1 cellular context compared by ENCODE assay signal in the genomic region with DNA sequence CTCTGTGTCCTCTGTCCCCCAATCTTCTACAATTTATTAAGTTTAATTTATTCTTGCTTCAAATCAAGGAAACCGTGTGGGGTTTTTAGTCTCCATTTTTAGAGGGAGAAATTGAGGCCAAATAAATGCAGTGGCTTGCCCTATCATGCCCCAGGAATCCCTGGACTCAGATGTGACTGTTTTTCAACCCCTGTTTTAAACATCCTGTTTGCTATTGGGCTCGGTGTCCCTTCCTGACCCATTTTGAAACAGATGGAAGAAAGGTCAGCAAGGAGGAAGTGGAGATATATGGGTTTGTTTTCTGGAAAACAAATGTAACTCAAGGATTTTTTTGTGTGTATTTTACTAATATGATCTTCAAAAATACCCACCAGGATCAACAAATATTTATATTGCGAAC.
TF ChIP-seq lines count a peak whose summit lies in the region.

No MANE protein-coding gene starts in this region.

TF ChIP-seq in IMR-90, 13 proteins besides CTCF, POLR2A, EP300 and RAD21:
- TF ChIP-seq MAFK (IDR thresholded peaks at IDR 0.05; ENCODE audit: low read depth, low read length) = no peak
TF ChIP-seq in IMR-90: peak in this region for 0.
